In the genomic region with DNA sequence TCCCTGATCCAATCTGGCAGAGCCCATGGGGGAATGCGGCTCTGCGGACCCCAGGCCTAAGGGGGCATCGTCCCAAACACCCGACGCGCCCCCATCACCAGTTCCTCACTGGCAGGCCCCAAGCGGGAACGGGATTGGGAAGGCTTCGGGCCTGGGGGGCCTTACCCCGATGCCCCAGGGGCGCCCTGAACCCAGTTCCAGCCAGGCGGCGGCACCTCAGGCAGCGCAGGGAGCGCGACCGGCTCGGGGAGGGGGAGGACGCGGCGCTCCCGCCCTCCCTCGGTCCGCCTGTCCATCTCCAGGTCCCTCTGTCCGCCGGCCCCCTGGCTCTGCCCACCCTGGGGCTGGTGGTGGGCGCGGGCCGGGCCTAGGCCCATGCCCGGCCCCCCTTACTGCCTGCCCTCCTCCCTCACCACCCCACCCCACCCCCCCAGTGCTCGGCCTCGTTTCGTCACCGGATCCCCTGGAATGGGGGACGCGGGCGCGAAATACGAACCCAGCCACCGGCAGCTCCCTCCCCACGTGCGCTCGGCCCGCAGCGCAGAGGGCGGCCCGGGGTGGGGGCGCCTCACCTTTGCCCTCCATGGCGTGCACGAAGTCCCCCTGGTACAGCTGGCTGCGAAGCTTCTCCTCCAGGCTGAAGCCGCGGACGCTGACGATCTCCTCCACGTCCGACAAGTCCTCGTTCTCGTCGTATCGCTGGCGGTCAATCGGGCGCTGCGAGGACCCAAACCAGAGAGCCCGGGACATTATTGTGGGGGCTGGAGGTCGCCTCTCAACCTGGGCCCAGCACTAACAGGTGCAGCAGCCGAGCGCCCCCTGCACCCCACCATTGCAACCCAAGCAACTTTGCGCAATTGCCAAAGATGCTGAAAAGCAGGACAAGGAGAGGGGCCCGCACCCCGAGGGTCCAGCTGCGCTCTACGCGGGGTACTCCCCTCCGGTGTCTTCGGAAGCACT, we compare ENCODE assay signal across 8 cellular contexts. TPM values are rescaled to one million over a fixed set of nuclear protein-coding genes. Genes with fewer than 3 reads are reported as not detected.
A peak's percentile ranks its signal among the peaks of the same experiment; 100 is the strongest.
DNase-seq lines count a peak whose midpoint lies in the region; ATAC-seq and TF ChIP-seq lines count a peak whose summit lies in the region.

No MANE protein-coding gene starts in this region.

- H3K4me3 Mint-ChIP-seq in activated T-helper 1 cell treated with anti-CD3 and anti-CD28 coated beads, Interleukin-12 subunit alpha, Interleukin-12 subunit beta, Interleukin-2, Interleukin-4 antibody, amounts not matched to agents 30 ng/mL and 10 ng/mL and 1 ng/mL, durations not matched to agents 14 hours and 24 hours and 36 hours: peak overlapping the region; percentile 98

- H3K4me1 ChIP-seq in foreskin keratinocyte: peaks cover 23% of the 10 kb centered on the region
- peaks cover 13% of the 10 kb centered on the region for H3K4me1 ChIP-seq in ovary (ENCODE audit: insufficient read depth)

- ATAC-seq in foreskin keratinocyte (no peak), GM19324 (IDR thresholded peaks at IDR 0.05; ENCODE audit: low FRiP score, unreplicated experiment) (no peak), HG03097 (IDR thresholded peaks at IDR 0.05; ENCODE audit: low FRiP score, unreplicated experiment) (no peak)

- TF ChIP-seq POLR2A in ovary (IDR thresholded peaks at IDR 0.05): no peak

- intact Hi-C loops in activated T-helper 1 cell treated with anti-CD3 and anti-CD28 coated beads, Interleukin-12 subunit alpha, Interleukin-12 subunit beta, Interleukin-2, Interleukin-4 antibody, amounts not matched to agents 30 ng/mL and 10 ng/mL and 1 ng/mL, durations not matched to agents 14 hours and 24 hours and 36 hours (cut with micrococcal nuclease): no loop called here
- intact Hi-C loops in ovary (cut with DNase I): loop anchor here in 1 of 4 donors (2.0 to 5.0 kb wide), 2 partner anchors 40 to 49 kb away; partner anchors contain the start of gene ORAI1

- H3K27ac Mint-ChIP-seq in activated T-helper 1 cell treated with anti-CD3 and anti-CD28 coated beads, Interleukin-12 subunit alpha, Interleukin-12 subunit beta, Interleukin-2, Interleukin-4 antibody, amounts not matched to agents 30 ng/mL and 10 ng/mL and 1 ng/mL, durations not matched to agents 14 hours and 24 hours and 36 hours: peak overlapping the region; percentile 61

- peaks cover 35% of the 10 kb centered on the region for H3K4me1 Mint-ChIP-seq in activated T-helper 1 cell treated with anti-CD3 and anti-CD28 coated beads, Interleukin-12 subunit alpha, Interleukin-12 subunit beta, Interleukin-2, Interleukin-4 antibody, amounts not matched to agents 30 ng/mL and 10 ng/mL and 1 ng/mL, durations not matched to agents 14 hours and 24 hours and 36 hours (ENCODE audit: low read depth)

- no peaks in the 10 kb centered on the region for H3K27me3 Mint-ChIP-seq in activated T-helper 1 cell treated with anti-CD3 and anti-CD28 coated beads, Interleukin-12 subunit alpha, Interleukin-12 subunit beta, Interleukin-2, Interleukin-4 antibody, amounts not matched to agents 30 ng/mL and 10 ng/mL and 1 ng/mL, durations not matched to agents 14 hours and 24 hours and 36 hours (ENCODE audit: insufficient read depth)

- 6 to 16% (median 7%) methylated on average over 52 to 77 of the region's 77 CpGs for WGBS in ovary, 3 donors

- H3K9me3 Mint-ChIP-seq in activated T-helper 1 cell treated with anti-CD3 and anti-CD28 coated beads, Interleukin-12 subunit alpha, Interleukin-12 subunit beta, Interleukin-2, Interleukin-4 antibody, amounts not matched to agents 30 ng/mL and 10 ng/mL and 1 ng/mL, durations not matched to agents 14 hours and 24 hours and 36 hours: no peaks in the 10 kb centered on the region

- DNase-seq in NCI-H1417 (lab: John Stamatoyannopoulos, UW) (peak; percentile 34 to 79 (median 72)), NCI-H1417 treated with DMSO at 0.1 percent for 48 hours (lab: John Stamatoyannopoulos, UW) (no peak), foreskin keratinocyte (peak in 1 of 2 donors; percentile 25), ovary (peak; percentile 55 to 70 (median 60)), T1000 (lab: John Stamatoyannopoulos, UW) (no peak)
- DNase-seq in activated T-helper 1 cell treated with anti-CD3 and anti-CD28 coated beads, Interleukin-12 subunit alpha, Interleukin-12 subunit beta, Interleukin-2, Interleukin-4 antibody, amounts not matched to agents 30 ng/mL and 10 ng/mL and 1 ng/mL, durations not matched to agents 14 hours and 24 hours and 36 hours (ENCODE audit: low spot score): no peak

- TF ChIP-seq CTCF in foreskin keratinocyte (conservative IDR thresholded peaks at IDR 0.05) (no peak), ovary (IDR thresholded peaks at IDR 0.05) (no peak)

- peak overlapping the region; percentile 43 for H3K4me3 ChIP-seq in ovary

- no peaks in the 10 kb centered on the region for H3K27me3 ChIP-seq in foreskin keratinocyte
- no peaks in the 10 kb centered on the region for H3K27me3 ChIP-seq in ovary

- peaks cover 15% of the 10 kb centered on the region for H3K36me3 Mint-ChIP-seq in activated T-helper 1 cell treated with anti-CD3 and anti-CD28 coated beads, Interleukin-12 subunit alpha, Interleukin-12 subunit beta, Interleukin-2, Interleukin-4 antibody, amounts not matched to agents 30 ng/mL and 10 ng/mL and 1 ng/mL, durations not matched to agents 14 hours and 24 hours and 36 hours (ENCODE audit: low read depth)

- no peaks in the 10 kb centered on the region for H3K9me3 ChIP-seq in ovary

- peak overlapping the region; percentile 88 for H3K27ac ChIP-seq in foreskin keratinocyte
- peak overlapping the region; percentile 46 to 81 for H3K27ac ChIP-seq in ovary

- H3K36me3 ChIP-seq in ovary: no peaks in the 10 kb centered on the region

- no peak for TF ChIP-seq EP300 in ovary (IDR thresholded peaks at IDR 0.05)

RNA-seq across cellular contexts. Expression of gene KDM2B, which starts 2.3 kb away (rescaled TPM):
- total RNA-seq in activated T-helper 1 cell treated with anti-CD3 and anti-CD28 coated beads, Interleukin-12 subunit alpha, Interleukin-12 subunit beta, Interleukin-2, Interleukin-4 antibody, amounts not matched to agents 30 ng/mL and 10 ng/mL and 1 ng/mL, durations not matched to agents 14 hours and 24 hours and 36 hours: 58.1 and 60.1 TPM in 2 replicates
- 25.9 and 29.1 TPM in 2 replicates for total RNA-seq in foreskin keratinocyte
- 9.5 and 12.0 TPM in 2 replicates for polyA plus RNA-seq in foreskin keratinocyte
- total RNA-seq in ovary: 10 to 100 TPM; 14.9 to 33.6 (median 26.1) TPM
- 10 to 100 TPM; 13.2 to 17.1 TPM for polyA plus RNA-seq in ovary

RNA-seq across cellular contexts. Expression of gene ORAI1, which starts 47.8 kb away (rescaled TPM):
- total RNA-seq in activated T-helper 1 cell treated with anti-CD3 and anti-CD28 coated beads, Interleukin-12 subunit alpha, Interleukin-12 subunit beta, Interleukin-2, Interleukin-4 antibody, amounts not matched to agents 30 ng/mL and 10 ng/mL and 1 ng/mL, durations not matched to agents 14 hours and 24 hours and 36 hours: 61.5 and 67.0 TPM in 2 replicates
- 23.4 and 25.2 TPM in 2 replicates for total RNA-seq in foreskin keratinocyte
- 45.8 and 46.1 TPM in 2 replicates for polyA plus RNA-seq in foreskin keratinocyte
- 10 to 100 TPM in 5 of 7 donors, 1 to 10 TPM in 2; 4.5 to 18.4 (median 12.3) TPM for total RNA-seq in ovary
- 10 to 100 TPM in 1 of 2 donors, 1 to 10 TPM in 1; 3.4 to 13.7 TPM for polyA plus RNA-seq in ovary

Comparison
In these comparisons a context has a peak if more than half of its experiments do, and no peak if none do; other contexts are left out.
1. DNase-seq: peak in NCI-H1417 (3 of 3) and ovary (5 of 5); none in NCI-H1417 treated with DMSO at 0.1 percent for 48 hours (single experiment), activated T-helper 1 cell treated with anti-CD3 and anti-CD28 coated beads, Interleukin-12 subunit alpha, Interleukin-12 subunit beta, Interleukin-2, Interleukin-4 antibody, amounts not matched to agents 30 ng/mL and 10 ng/mL and 1 ng/mL, durations not matched to agents 14 hours and 24 hours and 36 hours (single experiment) and T1000 (single experiment).